ENCODE assay signal across 10 cellular contexts in genomic region chr12:93767524-93767863, GRCh38.
DNase-seq lines count a peak whose midpoint lies in the region; ATAC-seq and TF ChIP-seq lines count a peak whose summit lies in the region.
"Had no signal": no experiment of that assay in that cellular context is flagged by ENCODE, and none has a peak within 500 bp of the region (broad histone marks: within the 10 kb centered on the region; RNA-seq: fewer than 3 reads in every experiment).

No MANE protein-coding gene starts in this region.

- ATAC-seq in T-cell (replicated peaks in 1 of 4), result peak; percentile 31 to 72 (median 57)
- ATAC-seq in upper lobe of right lung, result peak; percentile 27
- no peak for ATAC-seq in GM18867 (IDR thresholded peaks at IDR 0.05; ENCODE audit: unreplicated experiment)
- no peak for ATAC-seq in mucosa of descending colon

- H3K27ac Mint-ChIP-seq in activated naive CD4-positive, alpha-beta T cell treated with anti-CD3 and anti-CD28 coated beads, Interleukin-2, amount 10 ng/mL, durations not matched to agents 7 days and 5 days, result peak overlapping the region; percentile 84
- peak overlapping the region in 1 of 2 donors; percentile 41 for H3K27ac Mint-ChIP-seq in T-cell

- H3K9me3 Mint-ChIP-seq in activated naive CD4-positive, alpha-beta T cell treated with anti-CD3 and anti-CD28 coated beads, Interleukin-2, amount 10 ng/mL, durations not matched to agents 7 days and 5 days, result peaks cover 8% of the 10 kb centered on the region
- H3K9me3 Mint-ChIP-seq in T-cell, result no peaks in the 10 kb centered on the region

- peaks cover 8% of the 10 kb centered on the region for H3K27me3 Mint-ChIP-seq in activated naive CD4-positive, alpha-beta T cell treated with anti-CD3 and anti-CD28 coated beads, Interleukin-2, amount 10 ng/mL, durations not matched to agents 7 days and 5 days
- H3K27me3 Mint-ChIP-seq in T-cell, result no peaks in the 10 kb centered on the region

- intact Hi-C loops in upper lobe of right lung (cut with DNase I), result no loop called here
- intact Hi-C loops in mucosa of descending colon (cut with DNase I, micrococcal nuclease), result loop anchor here (5.0 to 10.0 kb wide), 2 partner anchors 327 to 335 kb away; no protein-coding TSS in a partner anchor

- POLR2A ChIA-PET in T-cell (lab: Charles Lee), result no interaction called here

- peaks cover 0 to 21% of the 10 kb centered on the region in 2 donors for H3K4me1 ChIP-seq in right atrium auricular region
- H3K4me1 ChIP-seq in upper lobe of right lung, result peaks cover 22% of the 10 kb centered on the region
- no peaks in the 10 kb centered on the region for H3K4me1 ChIP-seq in mucosa of descending colon (ENCODE audit: low read depth)

- H3K4me3 ChIP-seq in right atrium auricular region, result no peak overlapping the region
- H3K4me3 ChIP-seq in upper lobe of right lung, result no peak overlapping the region
- H3K4me3 ChIP-seq in mucosa of descending colon, result no peak overlapping the region

- H3K27ac ChIP-seq in right atrium auricular region, result peak overlapping the region; percentile 43 to 65
- H3K27ac ChIP-seq in upper lobe of right lung, result no peak overlapping the region

- H3K9me3 ChIP-seq in right atrium auricular region (no peaks in the 10 kb centered on the region), upper lobe of right lung (no peaks in the 10 kb centered on the region), mucosa of descending colon (no peaks in the 10 kb centered on the region)

- H3K36me3 Mint-ChIP-seq in activated naive CD4-positive, alpha-beta T cell treated with anti-CD3 and anti-CD28 coated beads, Interleukin-2, amount 10 ng/mL, durations not matched to agents 7 days and 5 days, result peaks cover 21% of the 10 kb centered on the region
- H3K36me3 Mint-ChIP-seq in T-cell, result peaks cover 4% of the 10 kb centered on the region

- peaks cover 69% of the 10 kb centered on the region for H3K4me1 Mint-ChIP-seq in activated naive CD4-positive, alpha-beta T cell treated with anti-CD3 and anti-CD28 coated beads, Interleukin-2, amount 10 ng/mL, durations not matched to agents 7 days and 5 days
- H3K4me1 Mint-ChIP-seq in T-cell, result peaks cover 30 to 53% (median 40%) of the 10 kb centered on the region in 3 donors

- no peak overlapping the region for H3K4me3 Mint-ChIP-seq in activated naive CD4-positive, alpha-beta T cell treated with anti-CD3 and anti-CD28 coated beads, Interleukin-2, amount 10 ng/mL, durations not matched to agents 7 days and 5 days
- peak overlapping the region in 1 of 3 donors; percentile 0 for H3K4me3 Mint-ChIP-seq in T-cell

- H3K27me3 ChIP-seq in right atrium auricular region (no peaks in the 10 kb centered on the region), upper lobe of right lung (no peaks in the 10 kb centered on the region)

- CTCF ChIA-PET in activated naive CD4-positive, alpha-beta T cell treated with anti-CD3 and anti-CD28 coated beads, Interleukin-2, amount 10 ng/mL, durations not matched to agents 7 days and 5 days (lab: Charles Lee), result interaction anchor here (0.6 to 6.6 kb wide), 32 partner anchors 8 to 1082 kb away, joined by 3 to 200 read pairs (median 4); no protein-coding TSS in a partner anchor
- CTCF ChIA-PET in T-cell (lab: Charles Lee), result interaction anchor here (0.5 to 5.4 kb wide), 20 partner anchors 8 to 334 kb away, joined by 3 to 102 read pairs (median 4); partner anchors contain the start of gene CRADD (in 1 of the 2)

- TF ChIP-seq CTCF in right atrium auricular region (IDR thresholded peaks at IDR 0.05), result peak in 1 of 2 donors; percentile 23
- TF ChIP-seq CTCF in upper lobe of right lung (IDR thresholded peaks at IDR 0.05), result no peak
- TF ChIP-seq CTCF in mucosa of descending colon (IDR thresholded peaks at IDR 0.05), result no peak

- H3K36me3 ChIP-seq in right atrium auricular region, result no peaks in the 10 kb centered on the region
- no peaks in the 10 kb centered on the region for H3K36me3 ChIP-seq in upper lobe of right lung
- H3K36me3 ChIP-seq in mucosa of descending colon (ENCODE audit: low read depth), result no peaks in the 10 kb centered on the region

- peak; percentile 43 for DNase-seq in activated naive CD4-positive, alpha-beta T cell treated with anti-CD3 and anti-CD28 coated beads, Interleukin-2, amount 10 ng/mL, durations not matched to agents 7 days and 5 days
- no peak for DNase-seq in activated naive CD4-positive, alpha-beta T cell (lab: John Stamatoyannopoulos, UW)
- DNase-seq in T-cell (no peak), right atrium auricular region (ENCODE audit: low spot score) (no peak), upper lobe of right lung (no peak), GM03348 (ENCODE audit: low spot score) (no peak), mucosa of descending colon (no peak)
- DNase-seq: C1 segment of cervical spinal cord, NCI-H1092 had no signal

Comparison
In these comparisons a context has a peak if more than half of its experiments do, and no peak if none do; other contexts are left out.
1. ATAC-seq: peak in T-cell (4 of 4) and upper lobe of right lung (single experiment); none in GM18867 (single experiment) and mucosa of descending colon (single experiment).